ENCODE assay signal across 8 cellular contexts in the genomic region with DNA sequence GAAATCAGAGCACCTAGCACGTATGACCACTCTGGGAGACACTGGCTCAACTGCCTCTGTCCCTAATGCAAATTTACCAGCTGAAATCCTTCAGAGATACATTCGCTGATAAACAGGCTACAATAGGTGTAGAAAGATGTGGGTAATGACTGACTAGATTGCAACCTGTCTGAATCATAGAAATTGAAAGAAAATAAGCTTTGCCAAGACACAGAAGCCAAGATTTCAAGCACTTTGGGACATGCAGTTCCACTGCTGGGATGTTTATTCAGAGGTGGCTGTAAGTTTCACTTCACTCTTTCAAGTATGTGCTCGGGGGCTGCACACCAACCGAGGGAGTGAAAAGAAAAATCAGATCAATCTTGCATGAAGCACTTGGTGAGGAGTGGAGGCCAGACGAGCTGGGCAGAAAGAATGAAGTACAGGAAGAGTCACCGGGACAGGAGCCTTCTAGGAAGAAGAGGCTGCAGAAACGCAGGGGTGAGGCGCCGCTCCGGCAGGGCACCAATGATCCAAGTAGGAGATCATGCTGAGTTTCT.
A peak's percentile ranks its signal among the peaks of the same experiment; 100 is the strongest.
DNase-seq lines count a peak whose midpoint lies in the region; ATAC-seq and TF ChIP-seq lines count a peak whose summit lies in the region.

No MANE protein-coding gene starts in this region.

- H4K91ac ChIP-seq in trophoblast cell (ENCODE audit: low read depth, low read length) = no peak overlapping the region

- no CpG with 5 or more reads among the region's 10 CpGs for WGBS in trophoblast cell (ENCODE audit: extremely low coverage, insufficient coverage, insufficient read length)

- no peak overlapping the region for H4K12ac ChIP-seq in trophoblast cell (ENCODE audit: low read depth, low read length)

- H3K23ac ChIP-seq in trophoblast cell (ENCODE audit: low read length) = no peak overlapping the region

- peak overlapping the region; percentile 16 for H3K27ac ChIP-seq in RWPE2 (ENCODE audit: poor library complexity, severe bottlenecking)
- no peak overlapping the region for H3K27ac ChIP-seq in trophoblast cell (ENCODE audit: low read depth, low read length)
- H3K27ac ChIP-seq in brain microvascular endothelial cell = no peak overlapping the region

- H3K4me3 ChIP-seq in RWPE2 (ENCODE audit: severe bottlenecking) (no peak overlapping the region), trophoblast cell (ENCODE audit: low read depth, low read length) (no peak overlapping the region), brain microvascular endothelial cell (ENCODE audit: low read depth, low read length) (no peak overlapping the region)

- H3K4ac ChIP-seq in trophoblast cell (ENCODE audit: low read depth, low read length) = no peak overlapping the region

- no peak overlapping the region for H2BK12ac ChIP-seq in trophoblast cell (ENCODE audit: low read length)

- H3K79me1 ChIP-seq in trophoblast cell (ENCODE audit: low read length) = no peaks in the 10 kb centered on the region

- no peak overlapping the region for H3K9ac ChIP-seq in trophoblast cell (ENCODE audit: low read length)

- TF ChIP-seq CTCF in RWPE2 (IDR thresholded peaks at IDR 0.05; ENCODE audit: poor library complexity, severe bottlenecking) = no peak
- no peak for TF ChIP-seq CTCF in brain microvascular endothelial cell (IDR thresholded peaks at IDR 0.05; ENCODE audit: low read depth, low read length, missing control alignments)

- DNase-seq in RWPE2 (ENCODE audit: low spot score) (no peak), trophoblast cell (peak; percentile 55 to 86), HPDE6-E6E7 (ENCODE audit: extremely low spot score) (no peak), brain microvascular endothelial cell (no peak), DMS 273 (lab: John Stamatoyannopoulos, UW; ENCODE audit: unreplicated experiment) (no peak), erythroblast (lab: John Stamatoyannopoulos, UW) (no peak)

- H2BK120ac ChIP-seq in trophoblast cell (ENCODE audit: insufficient read depth, low read length, poor library complexity) = no peak overlapping the region

- in situ Hi-C loops in brain microvascular endothelial cell (cut with HindIII; ENCODE audit: low pct_ligation_motif_present, low sequenced_read_pairs) = no loop called here

- no peak overlapping the region for H2AFZ ChIP-seq in trophoblast cell (ENCODE audit: insufficient read depth, low read length, poor library complexity)

- no peaks in the 10 kb centered on the region for H3K4me1 ChIP-seq in RWPE2 (ENCODE audit: insufficient read depth, poor library complexity, severe bottlenecking)
- H3K4me1 ChIP-seq in trophoblast cell (ENCODE audit: control insufficient read depth in 1 of 2, insufficient read depth in 2 of 2, low read length in 2 of 2) = peaks cover 5 to 8% of the 10 kb centered on the region in 2 experiments

- H3K27me3 ChIP-seq in RWPE2 (ENCODE audit: insufficient read depth, poor library complexity, severe bottlenecking) (no peaks in the 10 kb centered on the region), trophoblast cell (ENCODE audit: insufficient read depth, low read length) (no peaks in the 10 kb centered on the region), brain microvascular endothelial cell (replicated peaks) (no peaks in the 10 kb centered on the region)

- ATAC-seq in GM18909 (IDR thresholded peaks at IDR 0.05; ENCODE audit: poor library complexity, unreplicated experiment) (peak; percentile 55), HG02678 (IDR thresholded peaks at IDR 0.05; ENCODE audit: unreplicated experiment) (peak; percentile 45), RWPE2 (ENCODE audit: low read depth) (peak; percentile 38; the same call in 2 of the 3 replicates)

- no peak overlapping the region for H3K18ac ChIP-seq in trophoblast cell (ENCODE audit: low read length)

- H3K9me3 ChIP-seq in RWPE2 (ENCODE audit: severe bottlenecking) = no peaks in the 10 kb centered on the region
- no peaks in the 10 kb centered on the region for H3K9me3 ChIP-seq in trophoblast cell (ENCODE audit: insufficient read depth, low read depth, low read length)

- TF ChIP-seq POLR2A in erythroblast (IDR thresholded peaks at IDR 0.05; ENCODE audit: low read length) = no peak

- no peaks in the 10 kb centered on the region for H3K79me2 ChIP-seq in trophoblast cell (ENCODE audit: control insufficient read depth, insufficient read depth, low read length, poor library complexity)

- no peak overlapping the region for H3K14ac ChIP-seq in trophoblast cell (ENCODE audit: low read length)

- H2BK5ac ChIP-seq in trophoblast cell (ENCODE audit: low read depth, low read length, poor library complexity) = no peak overlapping the region

- no peaks in the 10 kb centered on the region; the same call in 1 of the 2 replicates for H3K36me3 ChIP-seq in RWPE2 (ENCODE audit: low read depth)
- H3K36me3 ChIP-seq in trophoblast cell (ENCODE audit: control insufficient read depth in 1 of 2, insufficient read depth in 2 of 2, low read length in 2 of 2) = no peaks in the 10 kb centered on the region
- H3K36me3 ChIP-seq in brain microvascular endothelial cell (replicated peaks) = no peaks in the 10 kb centered on the region

- no peak overlapping the region for H4K8ac ChIP-seq in trophoblast cell (ENCODE audit: low read depth, low read length)

- no peak overlapping the region for H2AK5ac ChIP-seq in trophoblast cell (ENCODE audit: low read length)

- no peak overlapping the region for H3K4me2 ChIP-seq in trophoblast cell (ENCODE audit: low read length)

Comparison
In these comparisons a context has a peak if more than half of its experiments do, and no peak if none do; other contexts are left out.
1. DNase-seq: peak in trophoblast cell (2 of 2); none in RWPE2 (single experiment), HPDE6-E6E7 (single experiment), brain microvascular endothelial cell (single experiment), DMS 273 (single experiment) and erythroblast (0 of 2).
2. Peak in every context shown above with its lines, with median percentiles within 50 percentile points of each other: ATAC-seq.